Comparison of ENCODE assay signal across 18 cellular contexts in the genomic region with DNA sequence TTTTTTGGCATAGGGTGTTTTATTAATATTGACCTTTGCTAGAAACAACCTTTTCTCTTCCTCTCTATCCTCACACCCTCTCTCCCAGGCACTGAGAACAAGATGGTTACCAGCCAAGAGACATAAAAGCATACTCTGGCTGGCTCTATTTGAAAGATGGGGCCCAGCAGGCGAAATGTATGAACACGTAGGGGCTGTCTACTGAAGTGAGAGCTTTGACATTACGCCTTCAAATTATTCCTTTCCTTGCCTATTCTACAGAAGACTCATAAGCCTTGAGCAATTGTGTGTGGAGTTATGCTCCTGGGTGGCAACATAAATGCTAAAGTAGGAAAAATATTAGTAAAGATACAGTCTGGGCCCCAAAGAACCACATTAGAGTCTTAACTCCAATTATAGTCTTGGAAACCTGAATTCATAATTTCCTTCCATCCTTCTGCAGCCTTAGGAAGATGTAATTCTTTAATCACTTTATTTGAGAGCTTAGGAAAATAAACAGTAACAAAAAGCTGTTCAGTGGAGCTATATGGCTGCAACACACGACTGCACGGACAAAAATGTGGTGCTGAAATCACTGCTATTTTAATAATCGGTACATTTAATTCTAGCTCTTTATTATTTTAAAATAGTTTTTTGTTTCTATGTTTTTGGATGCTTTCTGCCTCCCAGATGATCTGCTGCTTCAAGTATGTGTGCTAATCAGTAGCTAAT.
DNase-seq lines count a peak whose midpoint lies in the region; ATAC-seq, FAIRE-seq and TF ChIP-seq lines count a peak whose summit lies in the region.
"Had no signal": no experiment of that assay in that cellular context is flagged by ENCODE, and none has a peak within 500 bp of the region (broad histone marks: within the 10 kb centered on the region; RNA-seq: fewer than 3 reads in every experiment).

No MANE protein-coding gene starts in this region.

- no peak for TF ChIP-seq CTCF in IMR-90 (conservative IDR thresholded peaks at IDR 0.05; ENCODE audit: low read depth, low read length)
- no peak for TF ChIP-seq CTCF in chondrocyte (IDR thresholded peaks at IDR 0.05)
- TF ChIP-seq CTCF in stomach (IDR thresholded peaks at IDR 0.05): no peak
- no peak for TF ChIP-seq CTCF in pancreas (IDR thresholded peaks at IDR 0.05)
- no peak for TF ChIP-seq CTCF in GM10248 (IDR thresholded peaks at IDR 0.05; ENCODE audit: control extremely low read depth, extremely low read depth, low read depth, missing control alignments)
- no peak for TF ChIP-seq CTCF in colonic mucosa (IDR thresholded peaks at IDR 0.05)

- H2AFZ ChIP-seq in IMR-90 (replicated peaks; ENCODE audit: low read length, poor library complexity): no peak overlapping the region
- H2AFZ ChIP-seq in mesenchymal stem cell (ENCODE audit: low read depth, low read length): no peak overlapping the region

- H4K5ac ChIP-seq in IMR-90 (ENCODE audit: low read depth, low read length): peak overlapping the region; percentile 70

- no peaks in the 10 kb centered on the region for H3K9me3 Mint-ChIP-seq in chondrocyte (ENCODE audit: low read depth)

- intact Hi-C loops in IMR-90 (cut with micrococcal nuclease): no loop called here
- intact Hi-C loops in stomach (cut with DNase I; ENCODE audit: low total_unique reads): no loop called here
- intact Hi-C loops in pancreas (cut with DNase I): no loop called here
- intact Hi-C loops in colonic mucosa (cut with DNase I): no loop called here

- H3K36me3 ChIP-seq in IMR-90 (ENCODE audit: control insufficient read depth, insufficient read depth, low read length): peaks cover 2% of the 10 kb centered on the region; the same call in 1 of the 2 replicates
- peaks cover 0 to 4% of the 10 kb centered on the region in 2 experiments for H3K36me3 ChIP-seq in mesenchymal stem cell (ENCODE audit: control insufficient read depth in 1 of 2, insufficient read depth in 2 of 2, low read depth in 1 of 2, low read length in 2 of 2)
- no peaks in the 10 kb centered on the region for H3K36me3 ChIP-seq in stomach
- no peaks in the 10 kb centered on the region for H3K36me3 ChIP-seq in pancreas
- H3K36me3 ChIP-seq in colonic mucosa: no peaks in the 10 kb centered on the region

- peak overlapping the region; percentile 42; the same call in 1 of the 2 replicates for H3K56ac ChIP-seq in IMR-90 (ENCODE audit: extremely low read depth, insufficient read depth, low read length)

- TF ChIP-seq EP300 in stomach (IDR thresholded peaks at IDR 0.05): no peak

- peak overlapping the region; percentile 98 for H3K4ac ChIP-seq in IMR-90 (ENCODE audit: low read depth, low read length)
- peak overlapping the region; percentile 51 to 91 for H3K4ac ChIP-seq in mesenchymal stem cell (ENCODE audit: low read depth in 1 of 2, low read length in 2 of 2)

- TF ChIP-seq POLR2A in IMR-90 (IDR thresholded peaks at IDR 0.05; ENCODE audit: low read depth, low read length): no peak
- no peak for TF ChIP-seq POLR2A in stomach (IDR thresholded peaks at IDR 0.05)

- H2BK12ac ChIP-seq in mesenchymal stem cell (ENCODE audit: low read length in 2 of 2): peak overlapping the region; percentile 79 to 80

- H2BK5ac ChIP-seq in IMR-90 (ENCODE audit: low read depth, low read length, poor library complexity, severe bottlenecking) (peak overlapping the region; percentile 93), mesenchymal stem cell (ENCODE audit: low read depth, low read length, poor library complexity, severe bottlenecking) (no peak overlapping the region)

- peak overlapping the region; percentile 94 for H3K23ac ChIP-seq in IMR-90 (ENCODE audit: low read depth, low read length)
- no peak overlapping the region for H3K23ac ChIP-seq in mesenchymal stem cell (ENCODE audit: low read length in 2 of 2)

- H3K4me2 ChIP-seq in IMR-90 (ENCODE audit: low read depth, low read length) (peak overlapping the region; percentile 36; the same call in 1 of the 2 replicates), mesenchymal stem cell (ENCODE audit: low read length, poor library complexity, severe bottlenecking) (no peak overlapping the region)

- H3K4me1 Mint-ChIP-seq in chondrocyte (ENCODE audit: low read depth): peaks cover 93% of the 10 kb centered on the region

- peak; percentile 51 for DNase-seq in IMR-90
- no peak for DNase-seq in chondrocyte (ENCODE audit: low spot score)
- DNase-seq in mesenchymal stem cell: peak; percentile 37
- no peak for DNase-seq in stomach
- DNase-seq in pancreas: no peak
- no peak for DNase-seq in GM10248 (ENCODE audit: extremely low spot score)
- DNase-seq in G401 (ENCODE audit: low spot score): no peak
- no peak for DNase-seq in colonic mucosa
- DNase-seq: DMS 273 treated with DMSO at 0.1 percent for 48 hours; NCI-H1105; NCI-H1694 treated with DMSO at 0.1 percent for 48 hours; NCI-H345; NCI-H526; NK-92 treated with Interleukin-12 subunit alpha and Interleukin-12 subunit beta, amount 100 ng/mL, for 24 hours; OCI-M1; RPMI8226 had no signal

- H3K27ac Mint-ChIP-seq in chondrocyte (ENCODE audit: unreplicated experiment): peak overlapping the region; percentile 93

- BruUV-seq in IMR-90 (replicated peaks; lab: Mats Ljungman, UMichigan): no TSS peak

- in situ Hi-C loops in IMR-90 (cut with MboI; ENCODE audit: low sequenced_read_pairs): no loop called here
- in situ Hi-C loops in G401 (cut with HindIII; ENCODE audit: low sequenced_read_pairs): no loop called here

- H3K79me1 ChIP-seq in IMR-90 (ENCODE audit: low read depth in 1 of 2, low read length in 2 of 2) (peaks cover 43 to 87% of the 10 kb centered on the region in 2 experiments), mesenchymal stem cell (replicated peaks; ENCODE audit: low read length, poor library complexity, severe bottlenecking) (peaks cover 38% of the 10 kb centered on the region)

- H3K9ac ChIP-seq in IMR-90 (ENCODE audit: low read depth, low read length) (peak overlapping the region; percentile 62), mesenchymal stem cell (ENCODE audit: low read length) (peak overlapping the region; percentile 40), colonic mucosa (ENCODE audit: low read depth in 2 of 2, low read length in 2 of 2) (no peak overlapping the region)

- no CpG with 5 or more reads among the region's 6 CpGs for WGBS in IMR-90 (ENCODE audit: extremely low coverage in 2 of 2, insufficient read length in 1 of 2), 2 experiments
- WGBS in mesenchymal stem cell: no CpG with 5 or more reads among the region's 6 CpGs
- 52 to 64% (median 54%) methylated on average over 6 of the region's 6 CpGs for WGBS in stomach, 5 donors
- 74 to 78% methylated on average over 6 of the region's 6 CpGs for WGBS in pancreas, 2 donors

- ATAC-seq in IMR-90 (ENCODE audit: low read depth) (peak; percentile 8; the same call in 1 of the 2 replicates), pancreas (no peak)

- POLR2A ChIA-PET in IMR-90 (lab: Charles Lee; ENCODE audit: unreplicated experiment) (interaction anchor here (0.7 to 1.0 kb wide), 2 partner anchors 29 to 65 kb away, joined by 3 read pairs; no protein-coding TSS in a partner anchor), GM10248 (lab: Yijun Ruan, JAX) (no interaction called here)

- no peaks in the 10 kb centered on the region for H3K36me3 Mint-ChIP-seq in chondrocyte (ENCODE audit: low read depth)

- FAIRE-seq in pancreas (lab: Jason Lieb, UNC): no peak
- FAIRE-seq: H54 had no signal

- H3K14ac ChIP-seq in IMR-90 (replicated peaks; ENCODE audit: low read depth, low read length) (peak overlapping the region; percentile 91), mesenchymal stem cell (ENCODE audit: low read length in 2 of 2) (peak overlapping the region in 1 of 2 experiments; percentile 39)

- H3K4me1 ChIP-seq in IMR-90 (ENCODE audit: control insufficient read depth, insufficient read depth, low read length): peaks cover 52% of the 10 kb centered on the region
- peaks cover 22% of the 10 kb centered on the region for H3K4me1 ChIP-seq in mesenchymal stem cell (ENCODE audit: control insufficient read depth, insufficient read depth, low read depth, low read length)
- peaks cover 31 to 76% (median 51%) of the 10 kb centered on the region in 4 donors for H3K4me1 ChIP-seq in stomach
- H3K4me1 ChIP-seq in pancreas: peaks cover 15 to 31% (median 30%) of the 10 kb centered on the region in 3 donors
- no peaks in the 10 kb centered on the region for H3K4me1 ChIP-seq in colonic mucosa

- H4K20me1 ChIP-seq in IMR-90 (ENCODE audit: insufficient read depth, low read length): peaks cover 10% of the 10 kb centered on the region

- H2AK5ac ChIP-seq in IMR-90 (ENCODE audit: low read depth, low read length): peak overlapping the region; percentile 37
- H2AK5ac ChIP-seq in mesenchymal stem cell (ENCODE audit: low read length, severe bottlenecking): peak overlapping the region; percentile 45

- peak overlapping the region; percentile 62 to 90 for H4K8ac ChIP-seq in IMR-90 (ENCODE audit: low read depth in 2 of 2, low read length in 2 of 2)
- peak overlapping the region; percentile 55 for H4K8ac ChIP-seq in mesenchymal stem cell (ENCODE audit: low read length)

- peaks cover 44% of the 10 kb centered on the region for H3K9me1 ChIP-seq in IMR-90 (ENCODE audit: insufficient read depth, low read length)

- no peak for TF ChIP-seq RAD21 in IMR-90 (IDR thresholded peaks at IDR 0.05; ENCODE audit: low read length)

- no peak overlapping the region for H3K4me3 Mint-ChIP-seq in chondrocyte (ENCODE audit: unreplicated experiment)

- no peak overlapping the region for H2AK9ac ChIP-seq in IMR-90 (replicated peaks; ENCODE audit: low read depth, low read length, poor library complexity)

- dilution Hi-C loops in IMR-90 (cut with HindIII; ENCODE audit: low sequenced_read_pairs, unreplicated experiment): no loop called here

- H3K27ac ChIP-seq in IMR-90 (ENCODE audit: insufficient read depth, low read length) (peak overlapping the region; percentile 94; the same call in 1 of the 2 replicates), mesenchymal stem cell (ENCODE audit: low read length, poor library complexity, severe bottlenecking) (no peak overlapping the region), stomach (peak overlapping the region in 4 of 5 donors; percentile 69 to 83 (median 80)), pancreas (no peak overlapping the region), colonic mucosa (no peak overlapping the region)
- H3K27ac ChIP-seq: C4-2B had no signal

- no peak overlapping the region for H3K4me3 ChIP-seq in IMR-90 (ENCODE audit: insufficient read depth, low read depth, low read length)
- peak overlapping the region in 1 of 2 experiments; percentile 64 for H3K4me3 ChIP-seq in mesenchymal stem cell (ENCODE audit: insufficient read depth in 1 of 2, low read depth in 1 of 2, low read length in 2 of 2)
- H3K4me3 ChIP-seq in stomach: no peak overlapping the region
- H3K4me3 ChIP-seq in pancreas: no peak overlapping the region
- H3K4me3 ChIP-seq in colonic mucosa: no peak overlapping the region

- H2BK120ac ChIP-seq in IMR-90 (ENCODE audit: low read depth, low read length) (peak overlapping the region; percentile 95), mesenchymal stem cell (ENCODE audit: low read depth, low read length) (peak overlapping the region; percentile 78)

- H2BK15ac ChIP-seq in IMR-90 (ENCODE audit: low read depth, low read length): peak overlapping the region; percentile 95; the same call in 2 of the 3 replicates
- no peak overlapping the region for H2BK15ac ChIP-seq in mesenchymal stem cell (ENCODE audit: low read depth, poor library complexity, severe bottlenecking)

- no peaks in the 10 kb centered on the region for H3K27me3 Mint-ChIP-seq in chondrocyte (ENCODE audit: low read depth)

- CTCF ChIA-PET in IMR-90 (lab: Yijun Ruan, JAX): no interaction called here
- CTCF ChIA-PET in GM10248 (lab: Yijun Ruan, JAX): no interaction called here

- H2BK20ac ChIP-seq in IMR-90 (ENCODE audit: low read depth, low read length): peak overlapping the region; percentile 95

- H3K27me3 ChIP-seq in IMR-90 (ENCODE audit: control insufficient read depth, insufficient read depth, low read length) (no peaks in the 10 kb centered on the region), mesenchymal stem cell (ENCODE audit: control insufficient read depth in 1 of 2, insufficient read depth in 1 of 2, low read length in 2 of 2) (no peaks in the 10 kb centered on the region), stomach (no peaks in the 10 kb centered on the region), pancreas (no peaks in the 10 kb centered on the region), colonic mucosa (no peaks in the 10 kb centered on the region)

- no peaks in the 10 kb centered on the region for H3K9me3 ChIP-seq in IMR-90 (ENCODE audit: control insufficient read depth, insufficient read depth, low read length)
- no peaks in the 10 kb centered on the region for H3K9me3 ChIP-seq in mesenchymal stem cell (ENCODE audit: control insufficient read depth, low read length)
- no peaks in the 10 kb centered on the region for H3K9me3 ChIP-seq in stomach
- no peaks in the 10 kb centered on the region for H3K9me3 ChIP-seq in pancreas
- H3K9me3 ChIP-seq in colonic mucosa: no peaks in the 10 kb centered on the region

- H3K18ac ChIP-seq in IMR-90 (ENCODE audit: low read depth, low read length) (peak overlapping the region; percentile 88), mesenchymal stem cell (ENCODE audit: low read depth in 1 of 2, low read length in 2 of 2) (peak overlapping the region; percentile 68 to 73)

- peak overlapping the region; percentile 97 for H4K91ac ChIP-seq in IMR-90 (ENCODE audit: insufficient read depth, low read depth, low read length)
- H4K91ac ChIP-seq in mesenchymal stem cell (ENCODE audit: low read length): peak overlapping the region; percentile 3

Comparison
In these comparisons a context has a peak if more than half of its experiments do, and no peak if none do; other contexts are left out.
1. DNase-seq: peak in IMR-90 (single experiment) and mesenchymal stem cell (single experiment); none in chondrocyte (single experiment), stomach (single experiment), pancreas (0 of 6), GM10248 (single experiment), G401 (single experiment) and colonic mucosa (single experiment).
2. H3K27ac ChIP-seq: peak in IMR-90 (single experiment) and stomach (4 of 5); none in mesenchymal stem cell (single experiment), pancreas (0 of 4) and colonic mucosa (single experiment).
3. H3K9ac ChIP-seq: peak in IMR-90 (single experiment) and mesenchymal stem cell (single experiment); none in colonic mucosa (0 of 2).